In genomic region chr19:12331211-12331941, GRCh38 we compare ENCODE assay signal across 8 cellular contexts. TPM values are rescaled to one million over a fixed set of nuclear protein-coding genes. Genes with fewer than 3 reads are reported as not detected.
A peak's percentile ranks its signal among the peaks of the same experiment; 100 is the strongest.
DNase-seq lines count a peak whose midpoint lies in the region; ATAC-seq and TF ChIP-seq lines count a peak whose summit lies in the region.
"Had no signal": no experiment of that assay in that cellular context is flagged by ENCODE, and none has a peak within 500 bp of the region (broad histone marks: within the 10 kb centered on the region; RNA-seq: fewer than 3 reads in every experiment).

No MANE protein-coding gene starts in this region.

- H3K4me3 Mint-ChIP-seq in activated CD8-positive, alpha-beta memory T cell treated with anti-CD3 and anti-CD28 coated beads, Interleukin-2, amount 10 ng/mL, durations not matched to agents 7 days and 5 days, result peak overlapping the region; percentile 94

- DNase-seq in activated CD8-positive, alpha-beta memory T cell treated with anti-CD3 and anti-CD28 coated beads, Interleukin-2, amount 10 ng/mL, durations not matched to agents 7 days and 5 days, result peak; percentile 53
- DNase-seq in kidney tubule cell (ENCODE audit: low spot score) (peak; percentile 80), thyroid gland (peak; percentile 71 to 79), MM.1S (no peak), NCI-H69 (lab: John Stamatoyannopoulos, UW) (no peak), Kasumi-1 (lab: John Stamatoyannopoulos, UW) (no peak)

- H3K9me2 ChIP-seq in MM.1S (replicated peaks; ENCODE audit: insufficient read depth, low read length), result no peaks in the 10 kb centered on the region

- CTCF ChIA-PET in activated CD8-positive, alpha-beta memory T cell treated with anti-CD3 and anti-CD28 coated beads, Interleukin-2, amount 10 ng/mL, durations not matched to agents 7 days and 5 days (lab: Charles Lee), result interaction anchor here (1.5 kb wide), 1 partner anchor 34 kb away, joined by 4 read pairs; the partner anchor contains the start of gene ZNF442

- ATAC-seq in HG03280 (IDR thresholded peaks at IDR 0.05; ENCODE audit: unreplicated experiment), result peak; percentile 30
- ATAC-seq in activated CD8-positive, alpha-beta memory T cell treated with anti-CD3 and anti-CD28 coated beads, Interleukin-2, amount 10 ng/mL, durations not matched to agents 7 days and 5 days, result no peak

- intact Hi-C loops in thyroid gland (cut with DNase I), result no loop called here

- H3K9me3 ChIP-seq in thyroid gland (no peaks in the 10 kb centered on the region), MM.1S (replicated peaks; ENCODE audit: insufficient read depth, low read length) (no peaks in the 10 kb centered on the region)

- H3K9ac ChIP-seq in MM.1S (ENCODE audit: low read length), result no peak overlapping the region

- H2AFZ ChIP-seq in MM.1S (ENCODE audit: low read length), result no peak overlapping the region

- H3K4me2 ChIP-seq in MM.1S (ENCODE audit: low read depth, low read length), result no peak overlapping the region

- no peaks in the 10 kb centered on the region for H3K27me3 Mint-ChIP-seq in activated CD8-positive, alpha-beta memory T cell treated with anti-CD3 and anti-CD28 coated beads, Interleukin-2, amount 10 ng/mL, durations not matched to agents 7 days and 5 days

- H3K4me3 ChIP-seq in thyroid gland (replicated peaks in 1 of 3) (no peak overlapping the region), MM.1S (ENCODE audit: low read length) (no peak overlapping the region)

- no peaks in the 10 kb centered on the region for H3K36me3 ChIP-seq in thyroid gland
- H3K36me3 ChIP-seq in MM.1S (replicated peaks; ENCODE audit: insufficient read depth, low read length), result no peaks in the 10 kb centered on the region

- 44 to 50% methylated on average over 4 of the region's 4 CpGs for WGBS in thyroid gland, 2 donors

- H3F3A ChIP-seq in MM.1S (ENCODE audit: insufficient read depth, low read length), result no peaks in the 10 kb centered on the region

- no peak for TF ChIP-seq POLR2A in thyroid gland (IDR thresholded peaks at IDR 0.05)

- no peaks in the 10 kb centered on the region for H4K20me1 ChIP-seq in MM.1S (ENCODE audit: insufficient read depth, low read length)

- peak overlapping the region; percentile 10 for H3K27ac Mint-ChIP-seq in activated CD8-positive, alpha-beta memory T cell treated with anti-CD3 and anti-CD28 coated beads, Interleukin-2, amount 10 ng/mL, durations not matched to agents 7 days and 5 days

- TF ChIP-seq CTCF in thyroid gland (IDR thresholded peaks at IDR 0.05), result no peak
- no peak for TF ChIP-seq CTCF in MM.1S (IDR thresholded peaks at IDR 0.05; ENCODE audit: low read length)

- H3K27ac ChIP-seq in thyroid gland (peak overlapping the region; percentile 89 to 94 (median 91)), MM.1S (ENCODE audit: low read length) (no peak overlapping the region)

- H3K9me3 Mint-ChIP-seq in activated CD8-positive, alpha-beta memory T cell treated with anti-CD3 and anti-CD28 coated beads, Interleukin-2, amount 10 ng/mL, durations not matched to agents 7 days and 5 days (ENCODE audit: low read depth), result no peaks in the 10 kb centered on the region

- H3K4me1 Mint-ChIP-seq in activated CD8-positive, alpha-beta memory T cell treated with anti-CD3 and anti-CD28 coated beads, Interleukin-2, amount 10 ng/mL, durations not matched to agents 7 days and 5 days, result peaks cover 28% of the 10 kb centered on the region

- H3K27me3 ChIP-seq in thyroid gland, result no peaks in the 10 kb centered on the region
- H3K27me3 ChIP-seq in MM.1S (replicated peaks; ENCODE audit: insufficient read depth, low read length), result no peaks in the 10 kb centered on the region

- peaks cover 22% of the 10 kb centered on the region for H3K36me3 Mint-ChIP-seq in activated CD8-positive, alpha-beta memory T cell treated with anti-CD3 and anti-CD28 coated beads, Interleukin-2, amount 10 ng/mL, durations not matched to agents 7 days and 5 days

- H3K4me1 ChIP-seq in thyroid gland, result peaks cover 18 to 26% of the 10 kb centered on the region in 2 donors
- no peaks in the 10 kb centered on the region for H3K4me1 ChIP-seq in MM.1S (ENCODE audit: low read length)

- H3K79me2 ChIP-seq in MM.1S (ENCODE audit: low read length), result no peaks in the 10 kb centered on the region

RNA-seq across cellular contexts. Expression of gene ZNF563, which starts 2.1 kb away (rescaled TPM):
- total RNA-seq in activated CD8-positive, alpha-beta memory T cell treated with anti-CD3 and anti-CD28 coated beads, Interleukin-2, amount 10 ng/mL, durations not matched to agents 7 days and 5 days, result 1 to 10 TPM; 2.4 to 3.3 TPM
- 10 to 100 TPM in 3 of 4 donors, 1 to 10 TPM in 1; 9.9 to 13.7 (median 11.7) TPM for total RNA-seq in thyroid gland
- total RNA-seq: HT1080 had no signal

RNA-seq across cellular contexts. Expression of gene ZNF442, which starts 34.1 kb away (rescaled TPM):
- total RNA-seq in activated CD8-positive, alpha-beta memory T cell treated with anti-CD3 and anti-CD28 coated beads, Interleukin-2, amount 10 ng/mL, durations not matched to agents 7 days and 5 days, result under 1 TPM; 0.55 to 0.56 TPM
- 1 to 10 TPM; 3.4 to 6.3 (median 4.3) TPM for total RNA-seq in thyroid gland

RNA-seq across cellular contexts. Expression of gene ZNF44, which starts 36.7 kb away (rescaled TPM):
- 10 to 100 TPM in 1 of 2 experiments, 1 to 10 TPM in 1; 9.7 to 11.9 TPM for total RNA-seq in activated CD8-positive, alpha-beta memory T cell treated with anti-CD3 and anti-CD28 coated beads, Interleukin-2, amount 10 ng/mL, durations not matched to agents 7 days and 5 days
- 10 to 100 TPM; 13.7 to 24.6 (median 19.2) TPM for total RNA-seq in thyroid gland

Comparison
In these comparisons a context has a peak if more than half of its experiments do, and no peak if none do; other contexts are left out.
1. DNase-seq: peak in activated CD8-positive, alpha-beta memory T cell treated with anti-CD3 and anti-CD28 coated beads, Interleukin-2, amount 10 ng/mL, durations not matched to agents 7 days and 5 days (single experiment), kidney tubule cell (single experiment) and thyroid gland (2 of 2); none in MM.1S (single experiment), NCI-H69 (single experiment) and Kasumi-1 (0 of 2).